8 cellular contexts compared by ENCODE assay signal in genomic region chr3:21752749-21753347, GRCh38. TPM values are rescaled to one million over a fixed set of nuclear protein-coding genes. Genes with fewer than 3 reads are reported as not detected.
DNase-seq lines count a peak whose midpoint lies in the region; ATAC-seq, FAIRE-seq and TF ChIP-seq lines count a peak whose summit lies in the region.

No MANE protein-coding gene starts in this region.

- CTCF ChIA-PET in GM12878 (lab: Yijun Ruan, JAX): interaction anchor here (0.6 to 1.4 kb wide), 14 partner anchors 8 to 1119 kb away, joined by 3 to 10 read pairs (median 4); no protein-coding TSS in a partner anchor

- peak; percentile 43 for DNase-seq in NCI-H1105 treated with DMSO at 0.1 percent for 48 hours (lab: John Stamatoyannopoulos, UW)
- DNase-seq in GM12878 (ENCODE audit: low read depth, low spot score): no peak
- peak; percentile 66 for DNase-seq in kidney tubule cell (ENCODE audit: low spot score)
- no peak for DNase-seq in UCSD-AML1 (lab: John Stamatoyannopoulos, UW; ENCODE audit: unreplicated experiment)
- no peak for DNase-seq in stimulated activated CD4-positive, alpha-beta T cell treated with anti-CD3 and anti-CD28 coated beads, Interleukin-4, amount 100 ng/mL, for 1 hour

- no TSS peak for BruUV-seq in GM12878 (replicated peaks; lab: Mats Ljungman, UMichigan)

- no peak overlapping the region for H3K27ac ChIP-seq in GM12878 (ENCODE audit: control insufficient read depth, insufficient read depth)

- FAIRE-seq in GM12878 (lab: Jason Lieb, UNC): no peak

- no peaks in the 10 kb centered on the region for H3K4me1 ChIP-seq in GM12878 (ENCODE audit: control insufficient read depth, insufficient read depth, low read length)

- POLR2A ChIA-PET in GM12878 (lab: Charles Lee): no interaction called here

- RAD21 ChIA-PET in GM12878 (lab: Charles Lee; ENCODE audit: unreplicated experiment): interaction anchor here (1.4 kb wide), 2 partner anchors 337 to 363 kb away, joined by 3 to 11 read pairs; no protein-coding TSS in a partner anchor

- H3K36me3 ChIP-seq in GM12878 (ENCODE audit: control insufficient read depth in 2 of 2, insufficient read depth in 2 of 2, low read length in 1 of 2): no peaks in the 10 kb centered on the region

- H2AFZ ChIP-seq in GM12878 (ENCODE audit: control insufficient read depth, low read depth, low read length): no peak overlapping the region

- intact Hi-C loops in GM12878 (cut with micrococcal nuclease; ENCODE audit: unreplicated experiment): loop anchor here (2.0 kb wide), 1 partner anchor 364 kb away; no protein-coding TSS in a partner anchor

- H3K4me2 ChIP-seq in GM12878 (ENCODE audit: control insufficient read depth, insufficient read depth): no peak overlapping the region

- no peaks in the 10 kb centered on the region for H3K27me3 ChIP-seq in GM12878 (replicated peaks in 1 of 2; ENCODE audit: control insufficient read depth in 2 of 2, insufficient read depth in 2 of 2, low read length in 1 of 2)

- SMC1A ChIA-PET in GM12878 (lab: Charles Lee; ENCODE audit: uncharacterized antibody, unreplicated experiment): interaction anchor here (0.8 to 1.3 kb wide), 5 partner anchors 84 to 370 kb away, joined by 3 to 5 read pairs (median 3); no protein-coding TSS in a partner anchor

- TF ChIP-seq CTCF in GM12872 (IDR thresholded peaks at IDR 0.05; ENCODE audit: insufficient read depth, low read depth, low read length) (peak; percentile 53; the same call in 2 of the 3 replicates), GM12878 (IDR thresholded peaks at IDR 0.05 in 2 of 3, conservative IDR thresholded peaks at IDR 0.05 in 1 of 3; ENCODE audit: control insufficient read depth in 2 of 3, extremely low read depth in 1 of 3, insufficient read depth in 1 of 3, low read depth in 3 of 3, low read length in 3 of 3) (peak; percentile 32 to 60 (median 51); a peak in 5 of 6 replicates)

- peak; percentile 35 for TF ChIP-seq RAD21 in GM12878 (IDR thresholded peaks at IDR 0.05; ENCODE audit: insufficient read depth, low read depth, low read length)

- H3K9ac ChIP-seq in GM12878 (ENCODE audit: control insufficient read depth, insufficient read depth, low read length): no peak overlapping the region

- TF ChIP-seq POLR2A in GM12878 (IDR thresholded peaks at IDR 0.05; ENCODE audit: low read depth, low read length): no peak

- no peaks in the 10 kb centered on the region for H4K20me1 ChIP-seq in GM12878 (ENCODE audit: control insufficient read depth, insufficient read depth)

- ATAC-seq in GM12878: peak; percentile 86
- ATAC-seq in GM21515 (IDR thresholded peaks at IDR 0.05; ENCODE audit: unreplicated experiment): no peak
- ATAC-seq in HG03196 (IDR thresholded peaks at IDR 0.05; ENCODE audit: unreplicated experiment): no peak

- no peak for TF ChIP-seq EP300 in GM12878 (IDR thresholded peaks at IDR 0.05; ENCODE audit: borderline replicate concordance in 1 of 2, control insufficient read depth in 1 of 2, low read depth in 2 of 2, low read length in 2 of 2)

- no peaks in the 10 kb centered on the region for H3K9me3 ChIP-seq in GM12878 (replicated peaks; ENCODE audit: control insufficient read depth, insufficient read depth, low read length)

- in situ Hi-C loops in GM12878 (cut with MboI): no loop called here

- no peak overlapping the region for H3K4me3 ChIP-seq in GM12878

- no peaks in the 10 kb centered on the region for H3K79me2 ChIP-seq in GM12878 (ENCODE audit: control insufficient read depth, insufficient read depth, low read length)

- WGBS in GM12878 (ENCODE audit: insufficient coverage, insufficient replicate concordance, low lambda C conversion rate, missing lambda C conversion rate): 15% methylated on average over 3 of the region's 3 CpGs

TF ChIP-seq in GM12878, 131 proteins besides CTCF, POLR2A, EP300 and RAD21:
- TF ChIP-seq ZBTB4 (CRISPR knock-in tag; IDR thresholded peaks at IDR 0.05) (no peak), ZBED1 (IDR thresholded peaks at IDR 0.05; ENCODE audit: borderline replicate concordance) (no peak), SMC3 (IDR thresholded peaks at IDR 0.05; ENCODE audit: borderline replicate concordance, low read length) (peak; percentile 29; the same call in 1 of the 2 replicates), BCL3 (IDR thresholded peaks at IDR 0.05; ENCODE audit: borderline replicate concordance, insufficient read depth, low read depth, low read length, poor library complexity, severe bottlenecking) (no peak), ZNF217 (IDR thresholded peaks at IDR 0.05) (no peak)

RNA-seq across cellular contexts. Expression of gene ZNF385D, which starts 1.8 kb away (rescaled TPM):
- not detected in 2 replicates for total RNA-seq in GM12878 (2013; cell fraction: nucleolus; rRNA removed)
- not detected in 2 replicates for total RNA-seq in GM12878 (2014; rRNA removed)
- total RNA-seq in GM12878 (2014; rRNA removed; fragmentation: Illumina TruSeq; extraction: Trizol): not detected in 2 replicates
- total RNA-seq in GM12878 (2021): not detected in 2 replicates
- not detected for polyA plus RNA-seq in GM12878 (2011; ENCODE audit: low read depth)
- 0.11 and 0.29 TPM in 2 replicates for polyA plus RNA-seq in GM12878 (2011; rRNA removed)
- under 0.01 and 0.01 TPM in 2 replicates for polyA plus RNA-seq in GM12878 (2011; cell fraction: cytosol; rRNA removed)
- polyA plus RNA-seq in GM12878 (2011; cell fraction: nucleus; rRNA removed): 0.04 and 0.33 TPM in 2 replicates
- not detected in 2 replicates for polyA plus RNA-seq in GM12878 (2012)
- 0.01 TPM in 1 of 2 replicates, not detected in the other for polyA plus RNA-seq in GM12878 (2014; fragmentation: Illumina TruSeq; extraction: Trizol)
- under 1 TPM; 0.18 to 0.21 TPM for polyA plus RNA-seq in GM12878 (2014; fragmentation: Nextera tagmentation; extraction: Ambion mirVana)
- 0.42 TPM in 1 of 2 replicates, not detected in the other for polyA plus RNA-seq in GM12878 (2014; rRNA removed)
- polyA plus RNA-seq in GM12878 (2016; fragmentation: Nextera tagmentation; extraction: Ambion mirVana): under 1 TPM in 1 of 2 experiments, not detected in 1; 0.62 TPM
- polyA minus RNA-seq in GM12878 (2011; rRNA and poly(A)+ RNA removed): under 0.01 TPM in 1 of 2 replicates, not detected in the other
- polyA minus RNA-seq in GM12878 (2011; cell fraction: cytosol; rRNA and poly(A)+ RNA removed): not detected in 2 replicates
- under 0.01 TPM in 1 of 2 replicates, not detected in the other for polyA minus RNA-seq in GM12878 (2011; cell fraction: nucleus; rRNA and poly(A)+ RNA removed)

Comparison
In these comparisons a context has a peak if more than half of its experiments do, and no peak if none do; other contexts are left out.
1. DNase-seq: peak in NCI-H1105 treated with DMSO at 0.1 percent for 48 hours (single experiment) and kidney tubule cell (single experiment); none in GM12878 (single experiment), UCSD-AML1 (single experiment) and stimulated activated CD4-positive, alpha-beta T cell treated with anti-CD3 and anti-CD28 coated beads, Interleukin-4, amount 100 ng/mL, for 1 hour (single experiment).